Comparison of ENCODE assay signal across 1 cellular context in the genomic region with DNA sequence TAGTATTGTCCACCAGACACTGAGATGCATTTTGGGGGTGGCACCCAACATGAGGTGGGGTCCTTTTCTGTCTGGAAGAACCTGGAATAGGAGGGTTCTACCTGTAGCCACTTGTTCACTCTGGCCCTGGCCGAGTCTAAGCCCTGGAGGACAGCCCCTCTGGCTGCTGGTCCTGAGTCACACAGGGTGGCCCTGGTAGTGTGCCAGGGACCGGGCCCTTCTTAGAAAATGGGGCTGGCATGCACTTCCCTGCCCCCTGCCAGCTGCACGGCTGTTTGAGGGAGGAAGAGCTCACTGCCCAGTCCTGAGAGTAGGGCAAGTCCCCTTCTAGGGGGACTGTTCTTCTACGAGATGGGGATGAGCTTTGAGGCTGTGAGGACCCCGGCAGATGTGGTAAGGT.
TF ChIP-seq lines count a peak whose summit lies in the region.

No MANE protein-coding gene starts in this region.

TF ChIP-seq in GM23338, 12 proteins besides CTCF, POLR2A, EP300 and RAD21:
- TF ChIP-seq, protein P1, sequence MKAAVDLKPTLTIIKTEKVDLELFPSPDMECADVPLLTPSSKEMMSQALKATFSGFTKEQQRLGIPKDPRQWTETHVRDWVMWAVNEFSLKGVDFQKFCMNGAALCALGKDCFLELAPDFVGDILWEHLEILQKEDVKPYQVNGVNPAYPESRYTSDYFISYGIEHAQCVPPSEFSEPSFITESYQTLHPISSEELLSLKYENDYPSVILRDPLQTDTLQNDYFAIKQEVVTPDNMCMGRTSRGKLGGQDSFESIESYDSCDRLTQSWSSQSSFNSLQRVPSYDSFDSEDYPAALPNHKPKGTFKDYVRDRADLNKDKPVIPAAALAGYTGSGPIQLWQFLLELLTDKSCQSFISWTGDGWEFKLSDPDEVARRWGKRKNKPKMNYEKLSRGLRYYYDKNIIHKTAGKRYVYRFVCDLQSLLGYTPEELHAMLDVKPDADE (IDR thresholded peaks at IDR 0.05), result no peak
- TF ChIP-seq NANOG (IDR thresholded peaks at IDR 0.05; ENCODE audit: borderline replicate concordance), result no peak
- TF ChIP-seq POLR2AphosphoS5 (IDR thresholded peaks at IDR 0.05; ENCODE audit: low read depth), result no peak
- no peak for TF ChIP-seq JUNB (IDR thresholded peaks at IDR 0.05; ENCODE audit: unreplicated experiment)
- TF ChIP-seq EZH2phosphoT487 (IDR thresholded peaks at IDR 0.05; ENCODE audit: unreplicated experiment), result no peak
- TF ChIP-seq EZH2 (IDR thresholded peaks at IDR 0.05; ENCODE audit: low read depth, unreplicated experiment), result no peak
- TF ChIP-seq, protein P2, sequence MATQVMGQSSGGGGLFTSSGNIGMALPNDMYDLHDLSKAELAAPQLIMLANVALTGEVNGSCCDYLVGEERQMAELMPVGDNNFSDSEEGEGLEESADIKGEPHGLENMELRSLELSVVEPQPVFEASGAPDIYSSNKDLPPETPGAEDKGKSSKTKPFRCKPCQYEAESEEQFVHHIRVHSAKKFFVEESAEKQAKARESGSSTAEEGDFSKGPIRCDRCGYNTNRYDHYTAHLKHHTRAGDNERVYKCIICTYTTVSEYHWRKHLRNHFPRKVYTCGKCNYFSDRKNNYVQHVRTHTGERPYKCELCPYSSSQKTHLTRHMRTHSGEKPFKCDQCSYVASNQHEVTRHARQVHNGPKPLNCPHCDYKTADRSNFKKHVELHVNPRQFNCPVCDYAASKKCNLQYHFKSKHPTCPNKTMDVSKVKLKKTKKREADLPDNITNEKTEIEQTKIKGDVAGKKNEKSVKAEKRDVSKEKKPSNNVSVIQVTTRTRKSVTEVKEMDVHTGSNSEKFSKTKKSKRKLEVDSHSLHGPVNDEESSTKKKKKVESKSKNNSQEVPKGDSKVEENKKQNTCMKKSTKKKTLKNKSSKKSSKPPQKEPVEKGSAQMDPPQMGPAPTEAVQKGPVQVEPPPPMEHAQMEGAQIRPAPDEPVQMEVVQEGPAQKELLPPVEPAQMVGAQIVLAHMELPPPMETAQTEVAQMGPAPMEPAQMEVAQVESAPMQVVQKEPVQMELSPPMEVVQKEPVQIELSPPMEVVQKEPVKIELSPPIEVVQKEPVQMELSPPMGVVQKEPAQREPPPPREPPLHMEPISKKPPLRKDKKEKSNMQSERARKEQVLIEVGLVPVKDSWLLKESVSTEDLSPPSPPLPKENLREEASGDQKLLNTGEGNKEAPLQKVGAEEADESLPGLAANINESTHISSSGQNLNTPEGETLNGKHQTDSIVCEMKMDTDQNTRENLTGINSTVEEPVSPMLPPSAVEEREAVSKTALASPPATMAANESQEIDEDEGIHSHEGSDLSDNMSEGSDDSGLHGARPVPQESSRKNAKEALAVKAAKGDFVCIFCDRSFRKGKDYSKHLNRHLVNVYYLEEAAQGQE (IDR thresholded peaks at IDR 0.05; ENCODE audit: unreplicated experiment), result no peak
- TF ChIP-seq STAT1 (IDR thresholded peaks at IDR 0.05; ENCODE audit: unreplicated experiment), result no peak
- no peak for TF ChIP-seq CREB1 (CRISPR knock-in tag; IDR thresholded peaks at IDR 0.05; ENCODE audit: low read depth)
TF ChIP-seq in GM23338: peak in this region for 0.
